ENCODE assay signal across 24 cellular contexts in genomic region chr16:49628148-49628547, GRCh38.
DNase-seq lines count a peak whose midpoint lies in the region; ATAC-seq, FAIRE-seq and TF ChIP-seq lines count a peak whose summit lies in the region.
"Had no signal": no experiment of that assay in that cellular context is flagged by ENCODE, and none has a peak within 500 bp of the region (broad histone marks: within the 10 kb centered on the region; RNA-seq: fewer than 3 reads in every experiment).

No MANE protein-coding gene starts in this region.

- no peak overlapping the region for H3K27ac ChIP-seq in HepG2 (ENCODE audit: extremely low read length, insufficient read depth, low read length)
- H3K27ac ChIP-seq in right lobe of liver = no peak overlapping the region
- H3K27ac ChIP-seq in coronary artery = no peak overlapping the region
- H3K27ac ChIP-seq in Karpas-422 (ENCODE audit: low read length) = no peak overlapping the region
- H3K27ac ChIP-seq: 22Rv1, BLaER1, C4-2B, GM23248 had no signal

- no peak overlapping the region for H2AFZ ChIP-seq in HepG2 (ENCODE audit: low read length)
- no peak overlapping the region for H2AFZ ChIP-seq in Karpas-422 (ENCODE audit: low read length)
- H2AFZ ChIP-seq: GM23248 had no signal

- DNase-seq in HepG2 (ENCODE audit: low spot score) = no peak
- no peak for DNase-seq in right lobe of liver
- DNase-seq in coronary artery (ENCODE audit: low spot score) = peak; percentile 2
- DNase-seq in islet precursor cell = peak; percentile 6
- no peak for DNase-seq in urothelium cell line (ENCODE audit: low spot score)
- DNase-seq in Karpas-422 = no peak
- DNase-seq in SW480 (ENCODE audit: low spot score) = no peak
- DNase-seq: CD4-positive, CD25-positive, alpha-beta regulatory T cell; CD8-positive, alpha-beta memory T cell; DMS 273 treated with DMSO at 0.1 percent for 48 hours; DMS79; EL; GDM1; GM23248; HFFc6 had no signal

- CTCF ChIA-PET in HepG2 (lab: Yijun Ruan, JAX; ENCODE audit: low intra/inter-chr PET ratio, low total read pairs) = no interaction called here

- TF ChIP-seq RAD21 in HepG2 (CRISPR knock-in tag; IDR thresholded peaks at IDR 0.05) = no peak

- no peak overlapping the region for H3K4me3 ChIP-seq in HepG2 (replicated peaks in 1 of 3; ENCODE audit: insufficient read depth in 1 of 3, low read depth in 2 of 3, low read length in 3 of 3)
- no peak overlapping the region for H3K4me3 ChIP-seq in right lobe of liver
- no peak overlapping the region for H3K4me3 ChIP-seq in coronary artery
- H3K4me3 ChIP-seq in Karpas-422 (ENCODE audit: low read length) = no peak overlapping the region
- H3K4me3 ChIP-seq: BLaER1, GM12878, GM23248 had no signal

- H3K79me2 ChIP-seq in HepG2 (ENCODE audit: insufficient read depth, low read length) (no peaks in the 10 kb centered on the region), Karpas-422 (ENCODE audit: low read length) (no peaks in the 10 kb centered on the region)

- intact Hi-C loops in HepG2 (cut with micrococcal nuclease; ENCODE audit: unreplicated experiment) = no loop called here
- intact Hi-C loops in right lobe of liver (cut with DNase I) = no loop called here

- POLR2A ChIA-PET in HepG2 (lab: Yijun Ruan, JAX) = no interaction called here

- no peak overlapping the region for H3K4me2 ChIP-seq in HepG2 (ENCODE audit: low read depth, low read length)
- no peak overlapping the region for H3K4me2 ChIP-seq in Karpas-422 (ENCODE audit: low read depth, low read length, poor library complexity, severe bottlenecking)
- H3K4me2 ChIP-seq: BLaER1 had no signal

- no peaks in the 10 kb centered on the region for H3K27me3 ChIP-seq in HepG2 (ENCODE audit: control insufficient read depth in 1 of 2, insufficient read depth in 2 of 2, low read length in 2 of 2)
- no peaks in the 10 kb centered on the region for H3K27me3 ChIP-seq in right lobe of liver
- no peaks in the 10 kb centered on the region for H3K27me3 ChIP-seq in Karpas-422 (ENCODE audit: low read length)
- H3K27me3 ChIP-seq: BLaER1 had no signal

- H3K9ac ChIP-seq in HepG2 (ENCODE audit: insufficient read depth, low read depth, low read length) (no peak overlapping the region), Karpas-422 (ENCODE audit: low read length) (no peak overlapping the region)
- H3K9ac ChIP-seq: BLaER1, GM23248 had no signal

- no TSS peak for BruUV-seq in HepG2 (replicated peaks; lab: Mats Ljungman, UMichigan)

- in situ Hi-C loops in HepG2 (cut with HindIII; ENCODE audit: extremely low pct_ligation_motif_present, low pct_unique_long_range_greater_than_20kb) = no loop called here

- H3K36me3 ChIP-seq in HepG2 (replicated peaks in 1 of 2; ENCODE audit: control insufficient read depth in 1 of 2, insufficient read depth in 2 of 2, low read length in 2 of 2) (no peaks in the 10 kb centered on the region), right lobe of liver (no peaks in the 10 kb centered on the region), Karpas-422 (ENCODE audit: insufficient read depth, low read length) (no peaks in the 10 kb centered on the region)

- H3K9me2 ChIP-seq in Karpas-422 (replicated peaks; ENCODE audit: insufficient read depth, low read length) = no peaks in the 10 kb centered on the region

- TF ChIP-seq EP300 in HepG2 (IDR thresholded peaks at IDR 0.05; ENCODE audit: low read depth in 2 of 2, low read length in 2 of 2) (no peak), HepG2 (CRISPR knock-in tag; IDR thresholded peaks at IDR 0.05; ENCODE audit: borderline replicate concordance) (no peak)

- H4K20me1 ChIP-seq in HepG2 (ENCODE audit: insufficient read depth, low read length) = no peaks in the 10 kb centered on the region
- H4K20me1 ChIP-seq in Karpas-422 (ENCODE audit: insufficient read depth, low read depth, low read length) = no peaks in the 10 kb centered on the region
- H4K20me1 ChIP-seq: BLaER1 had no signal

- TF ChIP-seq POLR2A in HepG2 (IDR thresholded peaks at IDR 0.05; ENCODE audit: insufficient read depth in 1 of 2, low read depth in 2 of 2, low read length in 2 of 2) = no peak
- no peak for TF ChIP-seq POLR2A in right lobe of liver (IDR thresholded peaks at IDR 0.05)

- ATAC-seq in HepG2 (no peak), right lobe of liver (no peak), GM19463 (IDR thresholded peaks at IDR 0.05; ENCODE audit: unreplicated experiment) (no peak)
- ATAC-seq: GM12878, HCT116 had no signal

- H3K9me3 ChIP-seq in HepG2 (ENCODE audit: low read length) = peaks cover 6% of the 10 kb centered on the region; the same call in 1 of the 2 replicates
- H3K9me3 ChIP-seq in right lobe of liver = no peaks in the 10 kb centered on the region
- H3K9me3 ChIP-seq in Karpas-422 (ENCODE audit: low read length) = peaks cover 4% of the 10 kb centered on the region; the same call in 1 of the 2 replicates

- H3K4me1 ChIP-seq in HepG2 (ENCODE audit: insufficient read depth, low read length) (no peaks in the 10 kb centered on the region), right lobe of liver (no peaks in the 10 kb centered on the region), Karpas-422 (ENCODE audit: low read length) (peaks cover 19% of the 10 kb centered on the region)

- FAIRE-seq in HepG2 (lab: Jason Lieb, UNC) = no peak
- peak; percentile 67 for FAIRE-seq in urothelium cell line (lab: Jason Lieb, UNC)
- FAIRE-seq: A204.1, D721Med, GM12878, GM18507 had no signal

- TF ChIP-seq CTCF in HepG2 (CRISPR knock-in tag; IDR thresholded peaks at IDR 0.05) (no peak), right lobe of liver (IDR thresholded peaks at IDR 0.05) (no peak), coronary artery (IDR thresholded peaks at IDR 0.05) (no peak)

- WGBS in HepG2 (ENCODE audit: low lambda C conversion rate) = under 1% methylated on average over 3 of the region's 3 CpGs
- WGBS in right lobe of liver (ENCODE audit: insufficient coverage, low coverage, low lambda C conversion rate, missing lambda C conversion rate) = 63% methylated on average over 3 of the region's 3 CpGs

TF ChIP-seq in HepG2, 621 proteins besides CTCF, POLR2A, EP300 and RAD21:
- TF ChIP-seq ZBTB4 (CRISPR knock-in tag; IDR thresholded peaks at IDR 0.05; ENCODE audit: borderline replicate concordance) = no peak
- 0 out of 2 replicates have a peak, but pooled peaks have one; percentile 1 for TF ChIP-seq FOXP1 (IDR thresholded peaks at IDR 0.05)
- TF ChIP-seq FOXP1 (CRISPR knock-in tag; IDR thresholded peaks at IDR 0.05) = no peak
- TF ChIP-seq ZNF180 (CRISPR knock-in tag; IDR thresholded peaks at IDR 0.05; ENCODE audit: borderline replicate concordance, low read depth) = no peak
- no peak for TF ChIP-seq DNMT3B (CRISPR knock-in tag; conservative IDR thresholded peaks at IDR 0.05)
- no peak for TF ChIP-seq ZSCAN5A (CRISPR knock-in tag; IDR thresholded peaks at IDR 0.05; ENCODE audit: borderline replicate concordance)
- no peak for TF ChIP-seq PRMT3 (CRISPR knock-in tag; IDR thresholded peaks at IDR 0.05; ENCODE audit: borderline replicate concordance, low read depth)
- no peak for TF ChIP-seq POLR2AphosphoS2 (IDR thresholded peaks at IDR 0.05; ENCODE audit: low read depth, low read length)
- no peak for TF ChIP-seq HNRNPH1 (optimal IDR thresholded peaks at IDR 0.05; ENCODE audit: low read depth, low read length)
- no peak for TF ChIP-seq ZNF790 (CRISPR knock-in tag; IDR thresholded peaks at IDR 0.05; ENCODE audit: borderline replicate concordance)

Comparison
In these comparisons a context has a peak if more than half of its experiments do, and no peak if none do; other contexts are left out.
1. DNase-seq: peak in coronary artery (single experiment) and islet precursor cell (single experiment); none in HepG2 (single experiment), right lobe of liver (0 of 3), urothelium cell line (single experiment), Karpas-422 (single experiment) and SW480 (single experiment).